In genomic region chr7:101987494-101987893, GRCh38 we compare ENCODE assay signal across 17 cellular contexts.
"Had no signal": no experiment of that assay in that cellular context is flagged by ENCODE, and none has a peak within 500 bp of the region (broad histone marks: within the 10 kb centered on the region; RNA-seq: fewer than 3 reads in every experiment).

No MANE protein-coding gene starts in this region.

- H3K4me1 Mint-ChIP-seq: activated CD4-positive, alpha-beta memory T cell treated with anti-CD3 and anti-CD28 coated beads, Interleukin-2, amount 10 ng/mL, durations not matched to agents 7 days and 5 days had no signal

- H3K4me1 ChIP-seq: colonic mucosa, prostate gland had no signal

- H3K4me3 Mint-ChIP-seq: activated CD4-positive, alpha-beta memory T cell treated with anti-CD3 and anti-CD28 coated beads, Interleukin-2, amount 10 ng/mL, durations not matched to agents 7 days and 5 days; activated naive CD8-positive, alpha-beta T cell treated with anti-CD3 and anti-CD28 coated beads for 36 hours; activated T-cell treated with anti-CD3 and anti-CD28 coated beads, Interleukin-2, amount 50 U/mL, for 72 hours; memory B cell; stimulated activated naive CD8-positive, alpha-beta T cell treated with anti-CD3 and anti-CD28 coated beads, Interleukin-15, Interleukin-2, amounts not matched to agents 100 ng/mL and 50 ng/mL, for 24 hours; T-helper 1 cell treated with Interleukin-12 subunit alpha and Interleukin-12 subunit beta and Interleukin-4 antibody, amounts not matched to agents 30 μg/mL and 1 μg/mL, for 36 hours had no signal

- H3K27ac Mint-ChIP-seq: activated CD4-positive, alpha-beta memory T cell treated with anti-CD3 and anti-CD28 coated beads, Interleukin-2, amount 10 ng/mL, durations not matched to agents 7 days and 5 days; activated naive CD8-positive, alpha-beta T cell treated with anti-CD3 and anti-CD28 coated beads for 36 hours; activated T-cell treated with anti-CD3 and anti-CD28 coated beads, Interleukin-2, amount 50 U/mL, for 72 hours; memory B cell; T-helper 1 cell treated with Interleukin-12 subunit alpha and Interleukin-12 subunit beta and Interleukin-4 antibody, amounts not matched to agents 30 μg/mL and 1 μg/mL, for 36 hours had no signal

- H3K9me3 ChIP-seq: body of pancreas, colonic mucosa, prostate gland had no signal

- H3K4me3 ChIP-seq: body of pancreas, colonic mucosa, prostate gland, skin epidermis had no signal

- H3K27me3 ChIP-seq: body of pancreas, colonic mucosa had no signal

- ATAC-seq: activated T-cell treated with anti-CD3 and anti-CD28 coated beads, Interleukin-2, amount 50 U/mL, for 72 hours; body of pancreas had no signal

- DNase-seq: activated CD4-positive, alpha-beta memory T cell treated with anti-CD3 and anti-CD28 coated beads, Interleukin-2, amount 10 ng/mL, durations not matched to agents 7 days and 5 days; activated CD4-positive, alpha-beta T cell treated with anti-CD3 and anti-CD28 coated beads for 4 hours; activated gamma-delta T cell treated with Interleukin-2 at 50 U/mL for 16 hours; activated naive CD8-positive, alpha-beta T cell treated with anti-CD3 and anti-CD28 coated beads for 36 hours; activated T-cell treated with anti-CD3 and anti-CD28 coated beads, Interleukin-2, amount 50 U/mL, for 72 hours; amygdala; body of pancreas; central memory CD4-positive, alpha-beta T cell; colonic mucosa; left ventricle myocardium superior; stimulated activated CD4-positive, alpha-beta T cell treated with anti-CD3 and anti-CD28 coated beads, Interleukin-4, amount 100 ng/mL, for 24 hours; WERI-Rb-1 had no signal

- H3K27me3 Mint-ChIP-seq: activated CD4-positive, alpha-beta memory T cell treated with anti-CD3 and anti-CD28 coated beads, Interleukin-2, amount 10 ng/mL, durations not matched to agents 7 days and 5 days; activated naive CD8-positive, alpha-beta T cell treated with anti-CD3 and anti-CD28 coated beads for 36 hours; memory B cell; stimulated activated naive CD8-positive, alpha-beta T cell treated with anti-CD3 and anti-CD28 coated beads, Interleukin-15, Interleukin-2, amounts not matched to agents 100 ng/mL and 50 ng/mL, for 24 hours had no signal

- H3K36me3 ChIP-seq: colonic mucosa, prostate gland, WERI-Rb-1 had no signal

- H3K36me3 Mint-ChIP-seq: memory B cell had no signal

- H3K9me3 Mint-ChIP-seq: activated T-cell treated with anti-CD3 and anti-CD28 coated beads, Interleukin-2, amount 50 U/mL, for 72 hours; memory B cell; stimulated activated naive CD8-positive, alpha-beta T cell treated with anti-CD3 and anti-CD28 coated beads, Interleukin-15, Interleukin-2, amounts not matched to agents 100 ng/mL and 50 ng/mL, for 24 hours; T-helper 1 cell treated with Interleukin-12 subunit alpha and Interleukin-12 subunit beta and Interleukin-4 antibody, amounts not matched to agents 30 μg/mL and 1 μg/mL, for 36 hours had no signal
